ENCODE assay signal across 18 cellular contexts in genomic region chr9:72665421-72665820, GRCh38.
DNase-seq lines count a peak whose midpoint lies in the region; ATAC-seq, FAIRE-seq and TF ChIP-seq lines count a peak whose summit lies in the region.
"Had no signal": no experiment of that assay in that cellular context is flagged by ENCODE, and none has a peak within 500 bp of the region (broad histone marks: within the 10 kb centered on the region; RNA-seq: fewer than 3 reads in every experiment).

No MANE protein-coding gene starts in this region.

- in situ Hi-C loops in IMR-90 (cut with MboI; ENCODE audit: low sequenced_read_pairs) (no loop called here), G401 (cut with HindIII; ENCODE audit: low sequenced_read_pairs) (no loop called here), gastrocnemius medialis (cut with MboI; ENCODE audit: low sequenced_read_pairs in 4 of 4) (no loop called here)

- no CpG with 5 or more reads among the region's 2 CpGs for WGBS in IMR-90 (ENCODE audit: extremely low coverage in 2 of 2, insufficient read length in 1 of 2), 2 experiments
- whole genome bisulfite sequencing in H1 (ENCODE audit: extremely low coverage in 1 of 2, insufficient coverage in 1 of 2, insufficient read length in 1 of 2, insufficient replicate concordance in 2 of 2, low coverage in 1 of 2, low lambda C conversion rate in 2 of 2, missing lambda C conversion rate in 1 of 2), 2 experiments: 62% methylated on average over 2 of the region's 2 CpGs; no CpG with 5 or more reads in 1 of the 2 experiments
- no CpG with 5 or more reads among the region's 2 CpGs for WGBS in mesendoderm (ENCODE audit: extremely low coverage, insufficient coverage, low lambda C conversion rate)

- no peak for FAIRE-seq in H1 (lab: Jason Lieb, UNC)
- FAIRE-seq: small intestine had no signal

- no peak overlapping the region for H4K5ac ChIP-seq in IMR-90 (ENCODE audit: low read depth, low read length)
- no peak overlapping the region for H4K5ac ChIP-seq in H1 (ENCODE audit: insufficient read length, low read depth, low read length)
- no peak overlapping the region for H4K5ac ChIP-seq in mesendoderm (ENCODE audit: low read length)

- H3K23ac ChIP-seq in IMR-90 (ENCODE audit: low read depth, low read length) (no peak overlapping the region), H1 (ENCODE audit: insufficient read length) (no peak overlapping the region), mesendoderm (ENCODE audit: low read length) (no peak overlapping the region)

- H2BK120ac ChIP-seq in IMR-90 (ENCODE audit: low read depth, low read length) (no peak overlapping the region), H1 (replicated peaks; ENCODE audit: low read depth, low read length) (no peak overlapping the region), mesendoderm (ENCODE audit: low read depth, low read length) (no peak overlapping the region)

- H4K91ac ChIP-seq in IMR-90 (ENCODE audit: insufficient read depth, low read depth, low read length) (no peak overlapping the region), H1 (replicated peaks; ENCODE audit: insufficient read length, low read length) (no peak overlapping the region)

- CTCF ChIA-PET in IMR-90 (lab: Yijun Ruan, JAX) (no interaction called here), H1 (lab: Charles Lee; ENCODE audit: partially characterized antibody) (no interaction called here)
- CTCF ChIA-PET in CD4-positive, alpha-beta memory T cell (lab: Charles Lee; ENCODE audit: partially characterized antibody): no interaction called here

- no peak overlapping the region for H3K14ac ChIP-seq in IMR-90 (replicated peaks; ENCODE audit: low read depth, low read length)
- no peak overlapping the region for H3K14ac ChIP-seq in H1 (ENCODE audit: insufficient read length)

- no peaks in the 10 kb centered on the region for H3K36me3 Mint-ChIP-seq in CD4-positive, alpha-beta memory T cell
- H3K36me3 Mint-ChIP-seq: activated naive CD8-positive, alpha-beta T cell treated with anti-CD3 and anti-CD28 coated beads, Interleukin-2, amount 10 ng/mL, durations not matched to agents 7 days and 5 days had no signal

- H2BK15ac ChIP-seq in IMR-90 (ENCODE audit: low read depth, low read length) (no peak overlapping the region), H1 (ENCODE audit: low read length) (no peak overlapping the region), mesendoderm (replicated peaks; ENCODE audit: low read depth) (no peak overlapping the region)

- H3K18ac ChIP-seq in IMR-90 (ENCODE audit: low read depth, low read length): no peak overlapping the region
- H3K18ac ChIP-seq in H1 (ENCODE audit: extremely low read depth, low read length): no peak overlapping the region
- H3K18ac ChIP-seq in mesendoderm (ENCODE audit: low read length): no peak overlapping the region

- no peak for TF ChIP-seq POLR2A in IMR-90 (IDR thresholded peaks at IDR 0.05; ENCODE audit: low read depth, low read length)
- TF ChIP-seq POLR2A in H1 (IDR thresholded peaks at IDR 0.05; ENCODE audit: control extremely low read depth in 1 of 2, low read depth in 2 of 2, low read length in 2 of 2): no peak
- TF ChIP-seq POLR2A in gastrocnemius medialis (IDR thresholded peaks at IDR 0.05): no peak

- TF ChIP-seq RAD21 in IMR-90 (IDR thresholded peaks at IDR 0.05; ENCODE audit: low read length) (no peak), H1 (IDR thresholded peaks at IDR 0.05 in 1 of 2, conservative IDR thresholded peaks at IDR 0.05 in 1 of 2; ENCODE audit: low read depth in 2 of 2, low read length in 2 of 2) (no peak)

- no peak overlapping the region for H3K27ac Mint-ChIP-seq in CD4-positive, alpha-beta memory T cell
- H3K27ac Mint-ChIP-seq: activated naive CD8-positive, alpha-beta T cell treated with anti-CD3 and anti-CD28 coated beads, Interleukin-2, amount 10 ng/mL, durations not matched to agents 7 days and 5 days; stimulated activated naive CD8-positive, alpha-beta T cell treated with anti-CD3 and anti-CD28 coated beads, Interleukin-15, Interleukin-2, amounts not matched to agents 100 ng/mL and 50 ng/mL, for 24 hours had no signal

- H3K4me2 ChIP-seq in IMR-90 (ENCODE audit: low read depth, low read length) (no peak overlapping the region), H1 (ENCODE audit: insufficient read depth in 1 of 2, low read depth in 2 of 2, low read length in 2 of 2) (no peak overlapping the region), mesendoderm (ENCODE audit: low read length) (no peak overlapping the region)

- no peak overlapping the region for H2AK9ac ChIP-seq in IMR-90 (replicated peaks; ENCODE audit: low read depth, low read length, poor library complexity)

- POLR2A ChIA-PET in IMR-90 (lab: Charles Lee; ENCODE audit: unreplicated experiment) (no interaction called here), H1 (lab: Charles Lee; ENCODE audit: partially characterized antibody) (interaction anchor here (1.8 kb wide), 1 partner anchor 9 kb away, joined by 6 read pairs; no protein-coding TSS in a partner anchor)
- POLR2A ChIA-PET in CD4-positive, alpha-beta memory T cell (lab: Charles Lee; ENCODE audit: partially characterized antibody): no interaction called here

- H2BK5ac ChIP-seq in IMR-90 (ENCODE audit: low read depth, low read length, poor library complexity, severe bottlenecking) (no peak overlapping the region), H1 (ENCODE audit: low read depth, low read length) (no peak overlapping the region), mesendoderm (ENCODE audit: low read length) (no peak overlapping the region)

- DNase-seq in AG09309 (ENCODE audit: low read depth) (peak; percentile 45), IMR-90 (peak; percentile 23), H1 (ENCODE audit: low read depth in 1 of 2, low spot score in 2 of 2) (no peak), mesendoderm (peak; percentile 73), G401 (ENCODE audit: low spot score) (no peak), gastrocnemius medialis (no peak), SK-N-DZ (ENCODE audit: low spot score) (no peak)
- DNase-seq in CD4-positive, alpha-beta memory T cell: no peak
- DNase-seq: activated CD4-positive, alpha-beta T cell treated with anti-CD3 and anti-CD28 coated beads for 48 hours; activated naive CD8-positive, alpha-beta T cell treated with anti-CD3 and anti-CD28 coated beads, Interleukin-2, amount 10 ng/mL, durations not matched to agents 7 days and 5 days; NCI-H2107; nucleus accumbens; SHP77 treated with DMSO at 0.1 percent for 48 hours; small intestine; T1000 had no signal

- BruUV-seq in IMR-90 (replicated peaks; lab: Mats Ljungman, UMichigan): no TSS peak

- no peaks in the 10 kb centered on the region for H3K4me1 Mint-ChIP-seq in CD4-positive, alpha-beta memory T cell
- H3K4me1 Mint-ChIP-seq: activated naive CD8-positive, alpha-beta T cell treated with anti-CD3 and anti-CD28 coated beads, Interleukin-2, amount 10 ng/mL, durations not matched to agents 7 days and 5 days had no signal

- H3K27me3 Mint-ChIP-seq in CD4-positive, alpha-beta memory T cell: peaks cover 6 to 15% of the 10 kb centered on the region in 2 donors
- H3K27me3 Mint-ChIP-seq: activated naive CD8-positive, alpha-beta T cell treated with anti-CD3 and anti-CD28 coated beads, Interleukin-2, amount 10 ng/mL, durations not matched to agents 7 days and 5 days had no signal

- no peaks in the 10 kb centered on the region for H3K9me1 ChIP-seq in IMR-90 (ENCODE audit: insufficient read depth, low read length)

- H3K27ac ChIP-seq in IMR-90 (ENCODE audit: insufficient read depth, low read length) (no peak overlapping the region), H1 (ENCODE audit: low read depth, low read length) (no peak overlapping the region), mesendoderm (ENCODE audit: low read depth, low read length) (no peak overlapping the region), gastrocnemius medialis (no peak overlapping the region)
- H3K27ac ChIP-seq in CD4-positive, alpha-beta memory T cell (ENCODE audit: low read depth, low read length): no peak overlapping the region
- H3K27ac ChIP-seq: coronary artery, vagina had no signal

- H3K9me3 Mint-ChIP-seq in CD4-positive, alpha-beta memory T cell: no peaks in the 10 kb centered on the region
- H3K9me3 Mint-ChIP-seq: activated naive CD8-positive, alpha-beta T cell treated with anti-CD3 and anti-CD28 coated beads, Interleukin-2, amount 10 ng/mL, durations not matched to agents 7 days and 5 days; stimulated activated naive CD8-positive, alpha-beta T cell treated with anti-CD3 and anti-CD28 coated beads, Interleukin-15, Interleukin-2, amounts not matched to agents 100 ng/mL and 50 ng/mL, for 24 hours had no signal

- H2BK20ac ChIP-seq in IMR-90 (ENCODE audit: low read depth, low read length) (no peak overlapping the region), H1 (ENCODE audit: low read length) (0 out of 2 replicates have a peak overlapping the region, but pooled peaks have one; percentile 55)

- H3K23me2 ChIP-seq in H1 (ENCODE audit: low read depth, low read length): no peaks in the 10 kb centered on the region

- H3K9ac ChIP-seq in IMR-90 (ENCODE audit: low read depth, low read length): no peak overlapping the region
- H3K9ac ChIP-seq in H1 (replicated peaks in 1 of 4; ENCODE audit: extremely low read depth in 1 of 4, low read depth in 3 of 4, low read length in 3 of 4): no peak overlapping the region
- no peak overlapping the region for H3K9ac ChIP-seq in mesendoderm (ENCODE audit: low read length)

- H3K56ac ChIP-seq in IMR-90 (ENCODE audit: extremely low read depth, insufficient read depth, low read length): no peak overlapping the region
- no peak overlapping the region for H3K56ac ChIP-seq in H1 (replicated peaks; ENCODE audit: insufficient read length, low read depth, low read length)
- H3K56ac ChIP-seq in mesendoderm (ENCODE audit: low read length): no peak overlapping the region

- H2AK5ac ChIP-seq in IMR-90 (ENCODE audit: low read depth, low read length) (no peak overlapping the region), H1 (ENCODE audit: low read depth, low read length) (no peak overlapping the region), mesendoderm (ENCODE audit: low read length) (no peak overlapping the region)

- TF ChIP-seq CTCF in AG09309 (IDR thresholded peaks at IDR 0.05; ENCODE audit: control insufficient read depth, insufficient read depth, low read depth, low read length, missing control alignments): no peak
- no peak for TF ChIP-seq CTCF in IMR-90 (conservative IDR thresholded peaks at IDR 0.05; ENCODE audit: low read depth, low read length)
- TF ChIP-seq CTCF in H1 (IDR thresholded peaks at IDR 0.05; ENCODE audit: control extremely low read depth in 1 of 3, insufficient read depth in 1 of 3, low read depth in 1 of 3, low read length in 3 of 3): no peak
- no peak for TF ChIP-seq CTCF in gastrocnemius medialis (IDR thresholded peaks at IDR 0.05 in 4 of 5, conservative IDR thresholded peaks at IDR 0.05 in 1 of 5)

- no peak overlapping the region for H2AFZ ChIP-seq in IMR-90 (replicated peaks; ENCODE audit: low read length, poor library complexity)
- H2AFZ ChIP-seq in H1 (ENCODE audit: low read length): no peak overlapping the region

- no peak for TF ChIP-seq EP300 in H1 (IDR thresholded peaks at IDR 0.05; ENCODE audit: borderline replicate concordance in 1 of 2, low read depth in 2 of 2, low read length in 2 of 2)

- H3K4me1 ChIP-seq in IMR-90 (ENCODE audit: control insufficient read depth, insufficient read depth, low read length) (peaks cover 2% of the 10 kb centered on the region; the same call in 1 of the 2 replicates), H1 (replicated peaks in 1 of 4; ENCODE audit: control insufficient read depth in 3 of 4, insufficient read depth in 4 of 4, low read length in 3 of 4) (no peaks in the 10 kb centered on the region), mesendoderm (ENCODE audit: control insufficient read depth, low read depth, low read length) (no peaks in the 10 kb centered on the region), gastrocnemius medialis (no peaks in the 10 kb centered on the region)
- no peaks in the 10 kb centered on the region for H3K4me1 ChIP-seq in CD4-positive, alpha-beta memory T cell (ENCODE audit: insufficient read depth, low read length)
- H3K4me1 ChIP-seq: vagina had no signal

- dilution Hi-C loops in IMR-90 (cut with HindIII; ENCODE audit: low sequenced_read_pairs, unreplicated experiment): no loop called here

- H4K20me1 ChIP-seq in IMR-90 (ENCODE audit: insufficient read depth, low read length) (no peaks in the 10 kb centered on the region), H1 (replicated peaks in 1 of 2; ENCODE audit: control insufficient read depth in 1 of 2, insufficient read depth in 2 of 2, low read length in 2 of 2) (no peaks in the 10 kb centered on the region)

- H3K9me3 ChIP-seq in IMR-90 (ENCODE audit: control insufficient read depth, insufficient read depth, low read length): no peaks in the 10 kb centered on the region
- 0 out of 4 replicates have a peak, but pooled peaks cover 0 to 7% of the 10 kb centered on the region in 2 experiments for H3K9me3 ChIP-seq in H1 (ENCODE audit: insufficient read depth in 2 of 2, low read depth in 1 of 2, low read length in 1 of 2)
- no peaks in the 10 kb centered on the region for H3K9me3 ChIP-seq in gastrocnemius medialis
- no peaks in the 10 kb centered on the region for H3K9me3 ChIP-seq in CD4-positive, alpha-beta memory T cell (ENCODE audit: control insufficient read depth in 1 of 2, low read length in 2 of 2)
- H3K9me3 ChIP-seq: vagina had no signal

- intact Hi-C loops in IMR-90 (cut with micrococcal nuclease): no loop called here
- intact Hi-C loops in gastrocnemius medialis (cut with DNase I; ENCODE audit: low total_unique reads): no loop called here
- intact Hi-C loops in CD4-positive, alpha-beta memory T cell (cut with micrococcal nuclease): no loop called here

- H3K79me1 ChIP-seq in IMR-90 (ENCODE audit: low read depth in 1 of 2, low read length in 2 of 2) (no peaks in the 10 kb centered on the region), H1 (ENCODE audit: low read depth, low read length) (no peaks in the 10 kb centered on the region), mesendoderm (ENCODE audit: low read length) (no peaks in the 10 kb centered on the region)

- ATAC-seq in IMR-90 (ENCODE audit: low read depth): no peak
- ATAC-seq in gastrocnemius medialis: no peak

- H3K79me2 ChIP-seq in H1 (ENCODE audit: control insufficient read depth in 1 of 2, insufficient read depth in 2 of 2, low read length in 2 of 2) (no peaks in the 10 kb centered on the region), mesendoderm (ENCODE audit: control insufficient read depth, insufficient read depth, low read length) (no peaks in the 10 kb centered on the region)

- H3K4me3 ChIP-seq in AG09309 (ENCODE audit: control insufficient read depth, low read depth, low read length): no peak overlapping the region
- no peak overlapping the region for H3K4me3 ChIP-seq in IMR-90 (ENCODE audit: insufficient read depth, low read depth, low read length)
- no peak overlapping the region for H3K4me3 ChIP-seq in H1 (ENCODE audit: extremely low read depth in 1 of 4, insufficient read depth in 2 of 4, low read depth in 3 of 4, low read length in 4 of 4)
- no peak overlapping the region for H3K4me3 ChIP-seq in mesendoderm (ENCODE audit: low read length)
- no peak overlapping the region for H3K4me3 ChIP-seq in gastrocnemius medialis
- no peak overlapping the region for H3K4me3 ChIP-seq in CD4-positive, alpha-beta memory T cell (ENCODE audit: low read length in 2 of 2)
- H3K4me3 ChIP-seq: coronary artery, vagina had no signal

- no peak overlapping the region for H4K8ac ChIP-seq in IMR-90 (ENCODE audit: low read depth in 2 of 2, low read length in 2 of 2)
- no peak overlapping the region for H4K8ac ChIP-seq in H1 (ENCODE audit: extremely low read depth, insufficient read depth, low read length)
- no peak overlapping the region for H4K8ac ChIP-seq in mesendoderm (ENCODE audit: low read depth, low read length)

- no peak overlapping the region for H3K4me3 Mint-ChIP-seq in CD4-positive, alpha-beta memory T cell
- H3K4me3 Mint-ChIP-seq: activated naive CD8-positive, alpha-beta T cell treated with anti-CD3 and anti-CD28 coated beads, Interleukin-2, amount 10 ng/mL, durations not matched to agents 7 days and 5 days; stimulated activated naive CD8-positive, alpha-beta T cell treated with anti-CD3 and anti-CD28 coated beads, Interleukin-15, Interleukin-2, amounts not matched to agents 100 ng/mL and 50 ng/mL, for 24 hours had no signal

- no peaks in the 10 kb centered on the region for H3K36me3 ChIP-seq in IMR-90 (ENCODE audit: control insufficient read depth, insufficient read depth, low read length)
- H3K36me3 ChIP-seq in H1 (ENCODE audit: control insufficient read depth in 2 of 4, insufficient read depth in 4 of 4, low read length in 3 of 4): no peaks in the 10 kb centered on the region
- no peaks in the 10 kb centered on the region for H3K36me3 ChIP-seq in mesendoderm (ENCODE audit: control insufficient read depth, insufficient read depth, low read length)
- H3K36me3 ChIP-seq in gastrocnemius medialis: no peaks in the 10 kb centered on the region
- no peaks in the 10 kb centered on the region for H3K36me3 ChIP-seq in CD4-positive, alpha-beta memory T cell (ENCODE audit: insufficient read depth, low read length)
- H3K36me3 ChIP-seq: vagina had no signal

- H3K27me3 ChIP-seq in IMR-90 (ENCODE audit: control insufficient read depth, insufficient read depth, low read length) (no peaks in the 10 kb centered on the region), H1 (replicated peaks in 1 of 4; ENCODE audit: control insufficient read depth in 3 of 4, extremely low read depth in 1 of 4, insufficient read depth in 3 of 4, low read length in 3 of 4) (no peaks in the 10 kb centered on the region), mesendoderm (ENCODE audit: insufficient read depth, low read length, poor library complexity) (no peaks in the 10 kb centered on the region), gastrocnemius medialis (no peaks in the 10 kb centered on the region)
- no peaks in the 10 kb centered on the region for H3K27me3 ChIP-seq in CD4-positive, alpha-beta memory T cell (ENCODE audit: insufficient read depth, low read length)
- H3K27me3 ChIP-seq: vagina had no signal

- H3K4ac ChIP-seq in IMR-90 (ENCODE audit: low read depth, low read length): no peak overlapping the region
- no peak overlapping the region for H3K4ac ChIP-seq in H1 (replicated peaks; ENCODE audit: insufficient read length, low read depth, low read length)
- no peak overlapping the region for H3K4ac ChIP-seq in mesendoderm (ENCODE audit: low read depth, low read length)

- no peak overlapping the region for H2BK12ac ChIP-seq in H1 (ENCODE audit: low read depth, low read length)

Comparison
In these comparisons a context has a peak if more than half of its experiments do, and no peak if none do; other contexts are left out.
1. DNase-seq: peak in AG09309 (single experiment), IMR-90 (single experiment) and mesendoderm (single experiment); none in H1 (0 of 2), G401 (single experiment), gastrocnemius medialis (0 of 2), CD4-positive, alpha-beta memory T cell (0 of 5) and SK-N-DZ (single experiment).